ENCODE assay signal across 19 cellular contexts in the genomic region with DNA sequence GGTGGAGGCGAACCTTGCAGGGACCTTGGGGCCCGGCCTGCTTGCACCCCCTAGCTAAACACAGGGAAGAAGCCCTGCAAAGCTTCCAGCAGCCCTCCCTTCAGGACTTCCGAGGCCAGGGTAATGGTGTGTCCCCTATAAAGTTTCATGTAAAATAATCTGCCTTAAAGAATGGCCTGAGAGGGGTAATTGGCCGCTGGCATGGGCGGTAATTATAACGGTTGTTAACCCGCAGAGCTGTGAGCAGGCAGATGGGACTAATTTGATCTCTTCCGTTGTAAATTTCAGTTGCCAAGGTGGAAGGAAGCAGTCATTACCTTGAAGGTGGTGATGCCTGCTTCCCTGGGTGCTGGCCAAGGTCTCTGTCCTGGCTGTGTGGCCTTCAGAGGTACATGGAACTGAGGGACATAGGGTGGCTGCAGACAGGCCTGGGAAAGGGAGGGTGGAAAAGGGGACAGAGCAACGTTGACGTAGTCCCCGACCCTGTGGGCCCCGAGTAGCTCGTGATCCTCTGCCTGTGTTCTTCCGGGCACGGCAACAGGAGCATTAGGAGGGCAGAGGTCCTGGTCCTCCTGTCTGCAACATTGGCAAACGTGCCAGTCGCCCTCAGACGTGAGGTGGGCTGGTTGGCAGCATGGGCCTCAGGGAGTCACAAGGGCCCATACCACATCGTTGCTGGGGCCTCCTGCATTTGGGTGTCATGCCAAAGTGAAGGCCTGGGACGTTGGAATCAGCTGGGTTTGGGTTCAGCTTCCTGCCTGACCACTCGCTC.
DNase-seq lines count a peak whose midpoint lies in the region; FAIRE-seq and TF ChIP-seq lines count a peak whose summit lies in the region.
"Had no signal": no experiment of that assay in that cellular context is flagged by ENCODE, and none has a peak within 500 bp of the region (broad histone marks: within the 10 kb centered on the region; RNA-seq: fewer than 3 reads in every experiment).

No MANE protein-coding gene starts in this region.

- DNase-seq in NCI-H524 (lab: John Stamatoyannopoulos, UW) (peak; percentile 32 to 76), NCI-H524 treated with DMSO at 0.1 percent for 48 hours (lab: John Stamatoyannopoulos, UW) (no peak), kidney (peak; percentile 44), spleen (peak; percentile 73), transverse colon (no peak), nucleus accumbens (lab: John Stamatoyannopoulos, UW) (no peak)
- DNase-seq in central memory CD4-positive, alpha-beta T cell, result no peak
- DNase-seq: EL, KG1, NCI-H1436 treated with DMSO at 0.1 percent for 48 hours, NCI-H2081, NCI-H226, NCI-H526 treated with DMSO at 0.1 percent for 48 hours, OCI-M1 had no signal

- in situ Hi-C loops in transverse colon (cut with MboI; ENCODE audit: low pct_ligation_motif_present in 1 of 4, low pct_unique_long_range_greater_than_20kb in 1 of 4, low sequenced_read_pairs in 3 of 4), result no loop called here

- H3K9ac ChIP-seq in kidney (ENCODE audit: low read length in 2 of 2), result no peak overlapping the region
- H3K9ac ChIP-seq: BLaER1 had no signal

- H3K4me3 ChIP-seq in kidney (ENCODE audit: low read length in 2 of 2), result no peak overlapping the region
- H3K4me3 ChIP-seq in spleen, result no peak overlapping the region
- H3K4me3 ChIP-seq in transverse colon, result no peak overlapping the region
- H3K4me3 ChIP-seq: BLaER1 had no signal

- H3K27me3 ChIP-seq in spleen (replicated peaks in 1 of 7) (no peaks in the 10 kb centered on the region), transverse colon (no peaks in the 10 kb centered on the region)
- H3K27me3 ChIP-seq: BLaER1 had no signal

- H3K9me3 ChIP-seq in kidney (ENCODE audit: control insufficient read depth in 1 of 2, low read length in 2 of 2) (peaks cover 0 to 9% of the 10 kb centered on the region in 2 donors), spleen (peaks cover 0 to 30% (median 21%) of the 10 kb centered on the region in 8 donors), transverse colon (peaks cover 0 to 3% of the 10 kb centered on the region in 2 donors)

- no peak for TF ChIP-seq EP300 in transverse colon (IDR thresholded peaks at IDR 0.05; ENCODE audit: low read depth)

- TF ChIP-seq CTCF in kidney (IDR thresholded peaks at IDR 0.05; ENCODE audit: borderline replicate concordance, extremely low read depth, insufficient read depth) (no peak), spleen (IDR thresholded peaks at IDR 0.05 in 8 of 11, conservative IDR thresholded peaks at IDR 0.05 in 3 of 11) (no peak), transverse colon (IDR thresholded peaks at IDR 0.05) (no peak)

- 66 to 80% (median 73%) methylated on average over 21 of the region's 21 CpGs for WGBS in spleen, 5 donors
- WGBS in transverse colon (ENCODE audit: low coverage in 1 of 2), 2 donors, result 82 to 90% methylated on average over 2 to 19 of the region's 21 CpGs

- FAIRE-seq in kidney (lab: Jason Lieb, UNC), result no peak
- FAIRE-seq: A204.1, GM19239, H54 had no signal

- H3K4me1 ChIP-seq in kidney (ENCODE audit: control insufficient read depth in 1 of 2, insufficient read depth in 1 of 2, low read depth in 1 of 2, low read length in 2 of 2) (no peaks in the 10 kb centered on the region), spleen (peaks cover 0 to 9% (median 0%) of the 10 kb centered on the region in 6 donors), transverse colon (no peaks in the 10 kb centered on the region)

- TF ChIP-seq POLR2A in spleen (IDR thresholded peaks at IDR 0.05) (no peak), transverse colon (IDR thresholded peaks at IDR 0.05) (no peak)

- H3K36me3 ChIP-seq in kidney (ENCODE audit: control insufficient read depth in 1 of 2, insufficient read depth in 2 of 2, low read length in 2 of 2) (no peaks in the 10 kb centered on the region), spleen (no peaks in the 10 kb centered on the region), transverse colon (no peaks in the 10 kb centered on the region)
- H3K36me3 ChIP-seq: BLaER1 had no signal

- H3K27ac ChIP-seq in angular gyrus (ENCODE audit: low read depth, low read length), result peak overlapping the region; percentile 71
- H3K27ac ChIP-seq in kidney (ENCODE audit: low read depth in 2 of 2, low read length in 2 of 2), result no peak overlapping the region
- H3K27ac ChIP-seq in spleen, result no peak overlapping the region
- no peak overlapping the region for H3K27ac ChIP-seq in transverse colon
- H3K27ac ChIP-seq: BLaER1 had no signal

- intact Hi-C loops in kidney (cut with DNase I) (no loop called here), spleen (cut with DNase I; ENCODE audit: low total_unique reads) (no loop called here), transverse colon (cut with DNase I; ENCODE audit: low total_unique reads) (no loop called here)

Comparison
In these comparisons a context has a peak if more than half of its experiments do, and no peak if none do; other contexts are left out.
1. DNase-seq: peak in NCI-H524 (2 of 2), kidney (single experiment) and spleen (single experiment); none in NCI-H524 treated with DMSO at 0.1 percent for 48 hours (single experiment), transverse colon (single experiment), central memory CD4-positive, alpha-beta T cell (single experiment) and nucleus accumbens (0 of 56).